14 cellular contexts compared by ENCODE assay signal in the genomic region with DNA sequence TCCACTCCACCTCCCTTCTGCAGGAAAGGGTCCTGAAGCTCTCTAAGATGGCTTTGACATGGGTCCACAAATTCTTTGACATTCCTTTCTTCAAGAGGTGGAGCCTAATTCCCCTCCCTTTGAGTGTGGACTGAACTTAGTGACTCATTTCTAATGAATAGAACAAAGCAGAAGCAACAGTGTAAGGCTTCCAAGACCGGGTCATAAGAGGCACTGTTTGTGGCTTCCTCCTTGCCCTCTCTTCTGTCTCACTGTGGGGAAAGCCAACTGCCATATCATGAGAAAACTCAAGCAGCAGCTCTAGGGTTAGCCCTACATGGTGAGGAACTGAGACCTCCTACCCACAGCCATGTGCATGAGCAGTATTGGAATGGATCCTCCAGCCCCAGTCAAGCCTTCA. TPM values are rescaled to one million over a fixed set of nuclear protein-coding genes. Genes with fewer than 3 reads are reported as not detected.
DNase-seq lines count a peak whose midpoint lies in the region; ATAC-seq and TF ChIP-seq lines count a peak whose summit lies in the region.
"Had no signal": no experiment of that assay in that cellular context is flagged by ENCODE, and none has a peak within 500 bp of the region (broad histone marks: within the 10 kb centered on the region; RNA-seq: fewer than 3 reads in every experiment).

No MANE protein-coding gene starts in this region.

- peak overlapping the region; percentile 50 for H3K4me3 Mint-ChIP-seq in stimulated activated effector memory CD8-positive, alpha-beta T cell treated with anti-CD3 and anti-CD28 coated beads, Interleukin-12 subunit alpha, Interleukin-12 subunit beta, amount 100 ng/mL, for 72 hours
- H3K4me3 Mint-ChIP-seq: T-helper 17 cell had no signal

- ATAC-seq in stimulated activated effector memory CD8-positive, alpha-beta T cell treated with anti-CD3 and anti-CD28 coated beads, Interleukin-12 subunit alpha, Interleukin-12 subunit beta, amount 100 ng/mL, for 72 hours: peak; percentile 67
- ATAC-seq in GM18867 (IDR thresholded peaks at IDR 0.05; ENCODE audit: unreplicated experiment) (no peak), HG03045 (IDR thresholded peaks at IDR 0.05; ENCODE audit: unreplicated experiment) (no peak)
- ATAC-seq: T-helper 17 cell had no signal

- H3K27me3 ChIP-seq in SJSA1 (replicated peaks) (no peaks in the 10 kb centered on the region), transverse colon (no peaks in the 10 kb centered on the region)

- H3K27ac ChIP-seq in SJSA1 (peak overlapping the region; percentile 75), transverse colon (no peak overlapping the region)

- peaks cover 12% of the 10 kb centered on the region for H3K36me3 Mint-ChIP-seq in stimulated activated effector memory CD8-positive, alpha-beta T cell treated with anti-CD3 and anti-CD28 coated beads, Interleukin-12 subunit alpha, Interleukin-12 subunit beta, amount 100 ng/mL, for 72 hours

- intact Hi-C loops in transverse colon (cut with DNase I; ENCODE audit: low total_unique reads): no loop called here

- H3K4me1 ChIP-seq in SJSA1 (replicated peaks) (peaks cover 26% of the 10 kb centered on the region), transverse colon (peaks cover 3 to 5% (median 4%) of the 10 kb centered on the region in 4 donors)

- in situ Hi-C loops in transverse colon (cut with MboI; ENCODE audit: low pct_ligation_motif_present in 1 of 4, low pct_unique_long_range_greater_than_20kb in 1 of 4, low sequenced_read_pairs in 3 of 4): no loop called here

- H3K9me3 Mint-ChIP-seq in stimulated activated effector memory CD8-positive, alpha-beta T cell treated with anti-CD3 and anti-CD28 coated beads, Interleukin-12 subunit alpha, Interleukin-12 subunit beta, amount 100 ng/mL, for 72 hours: no peaks in the 10 kb centered on the region

- 60 to 78% methylated on average over 1 of the region's 1 CpG for WGBS in transverse colon (ENCODE audit: low coverage in 1 of 2), 2 donors

- DNase-seq in SKM-1 treated with dmso at 0.1 percent for 144 hours (lab: John Stamatoyannopoulos, UW; ENCODE audit: unreplicated experiment) (peak; percentile 35), SKM-1 (lab: John Stamatoyannopoulos, UW; ENCODE audit: unreplicated experiment) (no peak), SJSA1 (ENCODE audit: low read depth in 1 of 2, low spot score in 2 of 2) (peak; percentile 59 to 72), epithelial cell of esophagus (ENCODE audit: low read depth) (peak; percentile 12), transverse colon (no peak)
- no peak for DNase-seq in stimulated activated effector memory CD8-positive, alpha-beta T cell treated with anti-CD3 and anti-CD28 coated beads, Interleukin-12 subunit alpha, Interleukin-12 subunit beta, amount 100 ng/mL, for 72 hours (ENCODE audit: low spot score in 2 of 2)
- DNase-seq: 8988T; activated CD4-positive, alpha-beta T cell treated with anti-CD3 and anti-CD28 coated beads, Interleukin-2, amount 50 U/mL, for 4 hours; activated gamma-delta T cell; NCI-H1930; nucleus accumbens; T-helper 17 cell had no signal

- peak overlapping the region; percentile 85 for H3K27ac Mint-ChIP-seq in stimulated activated effector memory CD8-positive, alpha-beta T cell treated with anti-CD3 and anti-CD28 coated beads, Interleukin-12 subunit alpha, Interleukin-12 subunit beta, amount 100 ng/mL, for 72 hours
- H3K27ac Mint-ChIP-seq: T-helper 17 cell had no signal

- H3K9me3 ChIP-seq in SJSA1 (replicated peaks) (0 out of 2 replicates have a peak, but pooled peaks cover 4% of the 10 kb centered on the region), transverse colon (no peaks in the 10 kb centered on the region)

- no peak for TF ChIP-seq EP300 in transverse colon (IDR thresholded peaks at IDR 0.05; ENCODE audit: low read depth)

- H3K36me3 ChIP-seq in SJSA1: peaks cover 26% of the 10 kb centered on the region
- peaks cover 0 to 5% (median 0%) of the 10 kb centered on the region in 4 donors for H3K36me3 ChIP-seq in transverse colon

- peaks cover 58% of the 10 kb centered on the region for H3K4me1 Mint-ChIP-seq in stimulated activated effector memory CD8-positive, alpha-beta T cell treated with anti-CD3 and anti-CD28 coated beads, Interleukin-12 subunit alpha, Interleukin-12 subunit beta, amount 100 ng/mL, for 72 hours

- TF ChIP-seq POLR2A in transverse colon (IDR thresholded peaks at IDR 0.05): no peak

- no peak for TF ChIP-seq CTCF in epithelial cell of esophagus (IDR thresholded peaks at IDR 0.05; ENCODE audit: insufficient read depth, low read depth, low read length, missing control alignments)
- TF ChIP-seq CTCF in transverse colon (IDR thresholded peaks at IDR 0.05): no peak

- H3K4me3 ChIP-seq in SJSA1 (no peak overlapping the region), epithelial cell of esophagus (ENCODE audit: low read length) (no peak overlapping the region), transverse colon (no peak overlapping the region)

RNA-seq across cellular contexts. Expression of a gene that starts 5.9 kb away (rescaled TPM):
- total RNA-seq in SJSA1 (2014; rRNA removed; shearing (Covaris generic)): 35.6 and 41.7 TPM in 2 replicates
- total RNA-seq in transverse colon: 10 to 100 TPM in 3 of 4 donors, 1 to 10 TPM in 1; 8.6 to 21.3 (median 20.3) TPM

RNA-seq across cellular contexts. Expression of a gene that starts 36.3 kb away (rescaled TPM):
- 41.8 and 44.4 TPM in 2 replicates for total RNA-seq in SJSA1 (2014; rRNA removed; shearing (Covaris generic))
- 10 to 100 TPM; 10.3 to 21.7 (median 14.5) TPM for total RNA-seq in transverse colon

Comparison
In these comparisons a context has a peak if more than half of its experiments do, and no peak if none do; other contexts are left out.
1. DNase-seq: peak in SKM-1 treated with dmso at 0.1 percent for 144 hours (single experiment), SJSA1 (2 of 2) and epithelial cell of esophagus (single experiment); none in SKM-1 (single experiment), stimulated activated effector memory CD8-positive, alpha-beta T cell treated with anti-CD3 and anti-CD28 coated beads, Interleukin-12 subunit alpha, Interleukin-12 subunit beta, amount 100 ng/mL, for 72 hours (0 of 2) and transverse colon (single experiment).